Comparison of ENCODE assay signal across 14 cellular contexts in the genomic region with DNA sequence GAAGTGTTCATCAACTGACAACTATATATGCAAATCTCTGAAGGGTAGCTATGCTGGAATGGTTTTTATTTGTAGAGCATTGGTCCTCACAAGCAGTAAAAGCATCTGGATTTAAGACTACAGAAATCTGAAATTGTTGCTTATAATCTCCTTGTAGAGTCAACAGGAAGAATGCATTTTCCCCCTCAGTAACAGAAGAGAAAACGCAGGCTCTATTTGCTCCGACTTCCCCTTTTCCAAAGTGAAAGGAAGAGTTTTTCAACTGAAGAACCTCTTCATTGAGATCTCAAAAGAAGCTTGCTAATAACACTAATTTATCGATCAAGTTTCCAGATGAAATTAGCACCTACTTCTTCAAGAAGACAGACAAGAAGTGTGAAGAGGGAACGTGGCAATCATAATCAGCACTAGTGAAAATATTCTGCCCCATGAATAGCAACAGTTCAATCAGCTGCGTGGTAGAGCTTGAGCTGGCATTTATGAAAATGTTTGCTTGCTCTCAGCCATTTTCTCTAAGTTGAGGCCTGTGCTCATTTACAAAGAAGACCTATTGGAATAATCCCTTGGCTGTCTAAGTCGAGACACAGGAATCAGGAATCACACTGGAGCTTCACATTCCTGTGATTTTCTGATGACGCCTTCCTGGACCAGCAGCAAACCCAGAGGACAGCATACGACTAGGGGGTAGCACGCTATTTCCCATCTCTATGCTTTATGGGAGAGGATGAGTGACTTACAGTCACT. TPM values are rescaled to one million over a fixed set of nuclear protein-coding genes. Genes with fewer than 3 reads are reported as not detected.
DNase-seq lines count a peak whose midpoint lies in the region; ATAC-seq, FAIRE-seq and TF ChIP-seq lines count a peak whose summit lies in the region.
"Had no signal": no experiment of that assay in that cellular context is flagged by ENCODE, and none has a peak within 500 bp of the region (broad histone marks: within the 10 kb centered on the region; RNA-seq: fewer than 3 reads in every experiment).

No MANE protein-coding gene starts in this region.

- H3K4me3 ChIP-seq in left ventricle myocardium inferior (no peak overlapping the region), OCI-LY7 (ENCODE audit: low read depth, low read length, poor library complexity, severe bottlenecking) (peak overlapping the region; percentile 56), H1 (ENCODE audit: extremely low read depth in 1 of 4, insufficient read depth in 2 of 4, low read depth in 3 of 4, low read length in 4 of 4) (no peak overlapping the region), tibial nerve (peak overlapping the region in 2 of 4 donors; percentile 4 to 15)

- no peak overlapping the region for H4K91ac ChIP-seq in H1 (replicated peaks; ENCODE audit: insufficient read length, low read length)

- no peak overlapping the region for H2BK5ac ChIP-seq in H1 (ENCODE audit: low read depth, low read length)

- DNase-seq in left ventricle myocardium inferior: no peak
- no peak for DNase-seq in left cardiac atrium
- peak; percentile 50 for DNase-seq in OCI-LY7 (ENCODE audit: low spot score)
- no peak for DNase-seq in H1 (ENCODE audit: low read depth in 1 of 2, low spot score in 2 of 2)
- no peak for DNase-seq in tibial nerve (ENCODE audit: low spot score in 2 of 2)
- no peak for DNase-seq in NCI-H446 (lab: John Stamatoyannopoulos, UW)
- DNase-seq in kidney glomerular epithelial cell (lab: John Stamatoyannopoulos, UW): no peak
- no peak for DNase-seq in GM20000 (ENCODE audit: low spot score)
- DNase-seq: activated CD4-positive, alpha-beta T cell treated with anti-CD3 and anti-CD28 coated beads, Interleukin-2, amount 50 U/mL, for 4 hours; foreskin melanocyte; NCI-H146; NCI-H748 treated with DMSO at 0.1 percent for 48 hours; stimulated activated CD4-positive, alpha-beta T cell treated with anti-CD3 and anti-CD28 coated beads, Interleukin-1b, Interleukin-23, amount 100 ng/mL, for 48 hours had no signal

- POLR2A ChIA-PET in OCI-LY7 (lab: Charles Lee): interaction anchor here (0.6 to 3.1 kb wide), 12 partner anchors 9 to 481 kb away, joined by 3 to 16 read pairs (median 4); no protein-coding TSS in a partner anchor
- POLR2A ChIA-PET in H1 (lab: Charles Lee; ENCODE audit: partially characterized antibody): no interaction called here

- ATAC-seq in left cardiac atrium: no peak

- no peaks in the 10 kb centered on the region for H3K9me3 ChIP-seq in left ventricle myocardium inferior (replicated peaks)
- H3K9me3 ChIP-seq in OCI-LY7 (ENCODE audit: low read length): no peaks in the 10 kb centered on the region
- H3K9me3 ChIP-seq in H1 (ENCODE audit: insufficient read depth in 2 of 2, low read depth in 1 of 2, low read length in 1 of 2): no peaks in the 10 kb centered on the region
- H3K9me3 ChIP-seq in tibial nerve: no peaks in the 10 kb centered on the region

- peaks cover under 1% of the 10 kb centered on the region; the same call in 1 of the 2 replicates for H3K23me2 ChIP-seq in H1 (ENCODE audit: low read depth, low read length)

- H2AK5ac ChIP-seq in H1 (ENCODE audit: low read depth, low read length): no peak overlapping the region

- H3K56ac ChIP-seq in H1 (replicated peaks; ENCODE audit: insufficient read length, low read depth, low read length): no peak overlapping the region

- peak overlapping the region; percentile 55; the same call in 1 of the 2 replicates for H2BK12ac ChIP-seq in H1 (ENCODE audit: low read depth, low read length)

- H4K5ac ChIP-seq in H1 (ENCODE audit: insufficient read length, low read depth, low read length): no peak overlapping the region

- 80% methylated on average over 9 of the region's 9 CpGs; no CpG with 5 or more reads in 1 of the 2 experiments for WGBS in H1 (ENCODE audit: extremely low coverage in 1 of 2, insufficient coverage in 1 of 2, insufficient read length in 1 of 2, insufficient replicate concordance in 2 of 2, low coverage in 1 of 2, low lambda C conversion rate in 2 of 2, missing lambda C conversion rate in 1 of 2), 2 experiments
- WGBS in tibial nerve, 2 donors: 65 to 67% methylated on average over 9 of the region's 9 CpGs

- no peaks in the 10 kb centered on the region for H3K79me1 ChIP-seq in H1 (ENCODE audit: low read depth, low read length)

- TF ChIP-seq RAD21 in H1 (IDR thresholded peaks at IDR 0.05 in 1 of 2, conservative IDR thresholded peaks at IDR 0.05 in 1 of 2; ENCODE audit: low read depth in 2 of 2, low read length in 2 of 2): no peak

- no peak overlapping the region for H3K23ac ChIP-seq in H1 (ENCODE audit: insufficient read length)

- H3K4me2 ChIP-seq in OCI-LY7 (ENCODE audit: low read length) (peak overlapping the region; percentile 64), H1 (ENCODE audit: insufficient read depth in 1 of 2, low read depth in 2 of 2, low read length in 2 of 2) (no peak overlapping the region)

- H2AFZ ChIP-seq in OCI-LY7 (ENCODE audit: low read length) (peak overlapping the region; percentile 82), H1 (ENCODE audit: low read length) (peak overlapping the region; percentile 1; the same call in 1 of the 2 replicates)

- H3K4me1 ChIP-seq in left ventricle myocardium inferior: peaks cover under 1% of the 10 kb centered on the region
- H3K4me1 ChIP-seq in OCI-LY7 (ENCODE audit: insufficient read depth, low read length, poor library complexity, severe bottlenecking): peaks cover 70% of the 10 kb centered on the region
- peaks cover 0 to 8% (median 4%) of the 10 kb centered on the region in 4 experiments; a peak in 4 of 7 replicates for H3K4me1 ChIP-seq in H1 (replicated peaks in 1 of 4; ENCODE audit: control insufficient read depth in 3 of 4, insufficient read depth in 4 of 4, low read length in 3 of 4)
- H3K4me1 ChIP-seq in tibial nerve: peaks cover 0 to 1% (median 0%) of the 10 kb centered on the region in 4 donors

- H3K9ac ChIP-seq in H1 (replicated peaks in 1 of 4; ENCODE audit: extremely low read depth in 1 of 4, low read depth in 3 of 4, low read length in 3 of 4): no peak overlapping the region

- H4K20me1 ChIP-seq in OCI-LY7 (ENCODE audit: insufficient read depth, low read length): no peaks in the 10 kb centered on the region
- H4K20me1 ChIP-seq in H1 (replicated peaks in 1 of 2; ENCODE audit: control insufficient read depth in 1 of 2, insufficient read depth in 2 of 2, low read length in 2 of 2): no peaks in the 10 kb centered on the region

- peak; percentile 45 for FAIRE-seq in H1 (lab: Jason Lieb, UNC)
- FAIRE-seq: islet of Langerhans had no signal

- H2BK20ac ChIP-seq in H1 (ENCODE audit: low read length): 0 out of 2 replicates have a peak overlapping the region, but pooled peaks have one; percentile 48

- no peak overlapping the region for H3K14ac ChIP-seq in H1 (ENCODE audit: insufficient read length)

- no peak overlapping the region for H3K4ac ChIP-seq in H1 (replicated peaks; ENCODE audit: insufficient read length, low read depth, low read length)

- H4K8ac ChIP-seq in H1 (ENCODE audit: extremely low read depth, insufficient read depth, low read length): no peak overlapping the region

- CTCF ChIA-PET in OCI-LY7 (lab: Charles Lee; ENCODE audit: unreplicated experiment): interaction anchor here (0.6 kb wide), 1 partner anchor 167 kb away, joined by 6 read pairs; no protein-coding TSS in a partner anchor
- CTCF ChIA-PET in H1 (lab: Charles Lee; ENCODE audit: partially characterized antibody): interaction anchor here (0.6 to 3.5 kb wide), 8 partner anchors 9 to 211 kb away, joined by 3 to 12 read pairs (median 5); no protein-coding TSS in a partner anchor

- BruUV-seq in OCI-LY7 (replicated peaks; lab: Mats Ljungman, UMichigan): TSS peak; percentile 83

- TF ChIP-seq POLR2A in H1 (IDR thresholded peaks at IDR 0.05; ENCODE audit: control extremely low read depth in 1 of 2, low read depth in 2 of 2, low read length in 2 of 2): no peak
- TF ChIP-seq POLR2A in tibial nerve (IDR thresholded peaks at IDR 0.05): no peak

- no peak overlapping the region for H2BK15ac ChIP-seq in H1 (ENCODE audit: low read length)

- no peak for TF ChIP-seq CTCF in left ventricle myocardium inferior (IDR thresholded peaks at IDR 0.05; ENCODE audit: borderline replicate concordance)
- no peak for TF ChIP-seq CTCF in OCI-LY7 (conservative IDR thresholded peaks at IDR 0.05; ENCODE audit: low read length)
- no peak for TF ChIP-seq CTCF in H1 (IDR thresholded peaks at IDR 0.05; ENCODE audit: control extremely low read depth in 1 of 3, insufficient read depth in 1 of 3, low read depth in 1 of 3, low read length in 3 of 3)
- TF ChIP-seq CTCF in tibial nerve (IDR thresholded peaks at IDR 0.05): no peak
- TF ChIP-seq CTCF in GM20000 (IDR thresholded peaks at IDR 0.05; ENCODE audit: extremely low read depth, missing control alignments): no peak

- H3K36me3 ChIP-seq in left ventricle myocardium inferior: no peaks in the 10 kb centered on the region
- H3K36me3 ChIP-seq in OCI-LY7 (ENCODE audit: insufficient read depth, low read length): no peaks in the 10 kb centered on the region
- no peaks in the 10 kb centered on the region for H3K36me3 ChIP-seq in H1 (ENCODE audit: control insufficient read depth in 2 of 4, insufficient read depth in 4 of 4, low read length in 3 of 4)
- no peaks in the 10 kb centered on the region for H3K36me3 ChIP-seq in tibial nerve

- TF ChIP-seq EP300 in H1 (IDR thresholded peaks at IDR 0.05; ENCODE audit: borderline replicate concordance in 1 of 2, low read depth in 2 of 2, low read length in 2 of 2) (no peak), tibial nerve (IDR thresholded peaks at IDR 0.05) (no peak)

- H3K27me3 ChIP-seq in left ventricle myocardium inferior (ENCODE audit: low read depth) (peaks cover 6% of the 10 kb centered on the region), H1 (replicated peaks in 1 of 4; ENCODE audit: control insufficient read depth in 3 of 4, extremely low read depth in 1 of 4, insufficient read depth in 3 of 4, low read length in 3 of 4) (no peaks in the 10 kb centered on the region; a peak in 4 of 7 replicates), tibial nerve (no peaks in the 10 kb centered on the region)

- no peak overlapping the region for H3K18ac ChIP-seq in H1 (ENCODE audit: extremely low read depth, low read length)

- H2BK120ac ChIP-seq in H1 (replicated peaks; ENCODE audit: low read depth, low read length): no peak overlapping the region

- H3K79me2 ChIP-seq in OCI-LY7 (ENCODE audit: insufficient read depth, low read depth, low read length) (peaks cover 15% of the 10 kb centered on the region; the same call in 1 of the 2 replicates), H1 (ENCODE audit: control insufficient read depth in 1 of 2, insufficient read depth in 2 of 2, low read length in 2 of 2) (no peaks in the 10 kb centered on the region)

- no peaks in the 10 kb centered on the region for H3K9me2 ChIP-seq in OCI-LY7 (ENCODE audit: insufficient read depth, low read length)

- intact Hi-C loops in left ventricle myocardium inferior (cut with micrococcal nuclease): no loop called here
- intact Hi-C loops in left cardiac atrium (cut with DNase I): no loop called here
- intact Hi-C loops in OCI-LY7 (cut with micrococcal nuclease; ENCODE audit: unreplicated experiment): no loop called here

- H3K27ac ChIP-seq in left ventricle myocardium inferior (replicated peaks): peak overlapping the region; percentile 12
- peak overlapping the region; percentile 89 for H3K27ac ChIP-seq in OCI-LY7 (ENCODE audit: low read depth, low read length, poor library complexity, severe bottlenecking)
- no peak overlapping the region for H3K27ac ChIP-seq in H1 (ENCODE audit: low read depth, low read length)
- H3K27ac ChIP-seq in tibial nerve: peak overlapping the region in 3 of 4 donors; percentile 34 to 61 (median 57)

RNA-seq across cellular contexts. Expression of gene TGIF1, which starts 43.7 kb away (rescaled TPM):
- total RNA-seq in left ventricle myocardium inferior (8.1 TPM), left cardiac atrium (10 to 100 TPM; 12.0 to 22.9 TPM), OCI-LY7 (2022) (40.9 and 42.5 TPM in 2 replicates), tibial nerve (10 to 100 TPM; 59.2 to 86.1 (median 70.1) TPM)
- 61.5 and 69.0 TPM in 2 replicates for total RNA-seq in OCI-LY7 (2014; rRNA removed; shearing (Covaris generic))
- 259 and 262 TPM in 2 replicates for total RNA-seq in H1 (2021; fragmentation: NEBNext Ultra II Directional; extraction: Animal tissue kit (Norgen Biotek cat#: 25700))
- polyA plus RNA-seq in H1 (2011; rRNA removed): 256 and 288 TPM in 2 replicates
- 274 TPM for polyA plus RNA-seq in H1 (2011; cell fraction: cytosol; rRNA removed)
- polyA plus RNA-seq in H1 (2011; cell fraction: nucleus; rRNA removed): 280 TPM
- polyA plus RNA-seq in H1 (2012, experiment 1 of 2): 212 to 243 TPM (median 229 TPM) in 4 replicates
- 150 TPM for polyA plus RNA-seq in H1 (2012, experiment 2 of 2)
- 190 TPM for polyA plus RNA-seq in H1 (2013, experiment 1 of 2)
- polyA plus RNA-seq in H1 (2013, experiment 2 of 2): 187 TPM
- 288 and 445 TPM in 2 replicates for polyA minus RNA-seq in H1 (2011; rRNA and poly(A)+ RNA removed)
- polyA minus RNA-seq in H1 (2011; cell fraction: cytosol; rRNA and poly(A)+ RNA removed): 110 TPM
- 155 TPM for polyA minus RNA-seq in H1 (2011; cell fraction: nucleus; rRNA and poly(A)+ RNA removed)
